13 cellular contexts compared by ENCODE assay signal in the genomic region with DNA sequence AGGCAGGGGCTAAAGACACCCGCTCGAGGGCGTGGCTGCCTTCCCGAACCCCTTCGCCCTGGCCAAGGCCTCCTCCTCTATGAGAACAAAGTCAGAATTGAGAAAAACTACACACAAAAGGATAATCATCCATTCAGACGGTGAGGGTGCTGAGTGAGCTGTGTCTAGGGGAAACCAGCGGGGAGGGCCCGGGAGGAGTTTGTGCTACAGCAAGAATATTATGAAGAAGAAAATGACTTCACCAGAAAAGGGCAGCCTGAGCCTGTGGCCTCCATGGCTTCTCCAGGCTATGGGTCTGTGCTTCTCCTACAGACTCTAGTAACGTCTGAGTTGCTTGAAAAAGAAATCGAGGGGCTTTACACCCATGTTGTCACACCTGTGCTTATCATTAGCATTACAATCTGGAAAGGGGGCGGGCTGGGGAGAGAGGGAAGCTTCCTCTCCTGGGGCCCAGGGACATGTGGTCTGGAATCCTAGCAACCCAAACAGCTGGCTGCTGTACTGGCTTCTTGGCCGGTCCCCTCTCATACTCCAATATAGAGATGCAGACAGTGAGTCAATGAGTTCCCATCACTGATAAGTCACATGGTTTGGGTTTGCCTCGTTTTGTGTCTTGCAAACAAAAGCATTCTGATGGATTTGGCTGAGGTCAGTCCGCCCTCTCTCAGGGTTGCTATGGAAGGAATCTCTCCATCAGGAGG. TPM values are rescaled to one million over a fixed set of nuclear protein-coding genes. Genes with fewer than 3 reads are reported as not detected.
A peak's percentile ranks its signal among the peaks of the same experiment; 100 is the strongest.
DNase-seq lines count a peak whose midpoint lies in the region; ATAC-seq and TF ChIP-seq lines count a peak whose summit lies in the region.
"Had no signal": no experiment of that assay in that cellular context is flagged by ENCODE, and none has a peak within 500 bp of the region (broad histone marks: within the 10 kb centered on the region; RNA-seq: fewer than 3 reads in every experiment).

No MANE protein-coding gene starts in this region.

- DNase-seq in AG10803 (ENCODE audit: low read depth) (peak; percentile 83), GM04503 (ENCODE audit: low read depth) (peak; percentile 11), astrocyte of the spinal cord (ENCODE audit: low read depth, low spot score) (peak; percentile 80), mesenchymal stem cell (peak; percentile 29), HUDEP-2 (lab: John Stamatoyannopoulos, UW; ENCODE audit: unreplicated experiment in 76 of 76) (no peak), omental fat pad (ENCODE audit: low spot score) (no peak), left colon (no peak)
- DNase-seq: activated CD4-positive, alpha-beta memory T cell treated with anti-CD3 and anti-CD28 coated beads, Interleukin-2, amount 10 ng/mL, durations not matched to agents 7 days and 5 days; activated effector memory CD4-positive, alpha-beta T cell treated with anti-CD3 and anti-CD28 coated beads, Interleukin-2, amount 50 U/mL, for 16 hours; CD8-positive, alpha-beta T cell; NCI-H226; T-helper 2 cell had no signal

- H3K4me1 ChIP-seq in mesenchymal stem cell (ENCODE audit: control insufficient read depth, insufficient read depth, low read depth, low read length): peaks cover 9% of the 10 kb centered on the region

- no peaks in the 10 kb centered on the region for H3K27me3 ChIP-seq in mesenchymal stem cell (ENCODE audit: control insufficient read depth in 1 of 2, insufficient read depth in 1 of 2, low read length in 2 of 2)

- H3K9me3 ChIP-seq in mesenchymal stem cell (ENCODE audit: control insufficient read depth, low read length): no peaks in the 10 kb centered on the region

- H2BK12ac ChIP-seq in mesenchymal stem cell (ENCODE audit: low read length in 2 of 2): no peak overlapping the region

- TF ChIP-seq CTCF in AG10803 (conservative IDR thresholded peaks at IDR 0.05; ENCODE audit: low read length) (no peak), astrocyte of the spinal cord (IDR thresholded peaks at IDR 0.05; ENCODE audit: low read depth, low read length) (no peak), omental fat pad (IDR thresholded peaks at IDR 0.05) (no peak)

- H3K4me3 ChIP-seq in AG10803 (ENCODE audit: low read length) (no peak overlapping the region), astrocyte of the spinal cord (ENCODE audit: low read depth, low read length) (no peak overlapping the region), mesenchymal stem cell (ENCODE audit: insufficient read depth in 1 of 2, low read depth in 1 of 2, low read length in 2 of 2) (no peak overlapping the region)

- no peaks in the 10 kb centered on the region for H3K79me1 ChIP-seq in mesenchymal stem cell (replicated peaks; ENCODE audit: low read length, poor library complexity, severe bottlenecking)

- H3K36me3 ChIP-seq in mesenchymal stem cell (ENCODE audit: control insufficient read depth in 1 of 2, insufficient read depth in 2 of 2, low read depth in 1 of 2, low read length in 2 of 2): no peaks in the 10 kb centered on the region

- no peak overlapping the region for H2AFZ ChIP-seq in mesenchymal stem cell (ENCODE audit: low read depth, low read length)

- no peak for ATAC-seq in esophagus mucosa
- ATAC-seq in omental fat pad (ENCODE audit: low FRiP score): no peak
- ATAC-seq in left colon: no peak
- ATAC-seq: CD8-positive, alpha-beta T cell had no signal

- no peak overlapping the region for H3K18ac ChIP-seq in mesenchymal stem cell (ENCODE audit: low read depth in 1 of 2, low read length in 2 of 2)

- no peak overlapping the region for H2BK15ac ChIP-seq in mesenchymal stem cell (ENCODE audit: low read depth, poor library complexity, severe bottlenecking)

- H4K91ac ChIP-seq in mesenchymal stem cell (ENCODE audit: low read length): no peak overlapping the region

- peak overlapping the region; percentile 68 for H3K9ac ChIP-seq in mesenchymal stem cell (ENCODE audit: low read length)

- no peak overlapping the region for H3K14ac ChIP-seq in mesenchymal stem cell (ENCODE audit: low read length in 2 of 2)

- no peak overlapping the region for H3K4ac ChIP-seq in mesenchymal stem cell (ENCODE audit: low read depth in 1 of 2, low read length in 2 of 2)

- WGBS in mesenchymal stem cell: 65% methylated on average over 12 of the region's 14 CpGs

- H3K27ac ChIP-seq in mesenchymal stem cell (ENCODE audit: low read length, poor library complexity, severe bottlenecking): no peak overlapping the region

- H4K8ac ChIP-seq in mesenchymal stem cell (ENCODE audit: low read length): no peak overlapping the region

- H2BK5ac ChIP-seq in mesenchymal stem cell (ENCODE audit: low read depth, low read length, poor library complexity, severe bottlenecking): no peak overlapping the region

- H3K4me2 ChIP-seq in mesenchymal stem cell (ENCODE audit: low read length, poor library complexity, severe bottlenecking): no peak overlapping the region

- intact Hi-C loops in left colon (cut with DNase I, micrococcal nuclease): loop anchor here in 1 of 2 donors (10.0 kb wide), 1 partner anchor 556 kb away; no protein-coding TSS in a partner anchor

- H2AK5ac ChIP-seq in mesenchymal stem cell (ENCODE audit: low read length, severe bottlenecking): no peak overlapping the region

- H3K23ac ChIP-seq in mesenchymal stem cell (ENCODE audit: low read length in 2 of 2): no peak overlapping the region

- H2BK120ac ChIP-seq in mesenchymal stem cell (ENCODE audit: low read depth, low read length): no peak overlapping the region

- in situ Hi-C loops in astrocyte of the spinal cord (cut with HindIII; ENCODE audit: low sequenced_read_pairs): no loop called here

RNA-seq across cellular contexts. Expression of a gene that starts 52.0 kb away (rescaled TPM):
- 16.2 TPM for polyA plus RNA-seq in mesenchymal stem cell (2013, experiment 1 of 2)
- 15.9 TPM for polyA plus RNA-seq in mesenchymal stem cell (2013, experiment 2 of 2)
- total RNA-seq in esophagus mucosa (15.5 TPM), omental fat pad (10 to 100 TPM; 13.7 to 32.2 (median 19.3) TPM), left colon (1 to 10 TPM; 3.4 to 8.3 TPM)

Comparison
In these comparisons a context has a peak if more than half of its experiments do, and no peak if none do; other contexts are left out.
1. DNase-seq: peak in AG10803 (single experiment), GM04503 (single experiment), astrocyte of the spinal cord (single experiment) and mesenchymal stem cell (single experiment); none in HUDEP-2 (0 of 76), omental fat pad (single experiment) and left colon (0 of 2).